ENCODE assay signal across 14 cellular contexts in the genomic region with DNA sequence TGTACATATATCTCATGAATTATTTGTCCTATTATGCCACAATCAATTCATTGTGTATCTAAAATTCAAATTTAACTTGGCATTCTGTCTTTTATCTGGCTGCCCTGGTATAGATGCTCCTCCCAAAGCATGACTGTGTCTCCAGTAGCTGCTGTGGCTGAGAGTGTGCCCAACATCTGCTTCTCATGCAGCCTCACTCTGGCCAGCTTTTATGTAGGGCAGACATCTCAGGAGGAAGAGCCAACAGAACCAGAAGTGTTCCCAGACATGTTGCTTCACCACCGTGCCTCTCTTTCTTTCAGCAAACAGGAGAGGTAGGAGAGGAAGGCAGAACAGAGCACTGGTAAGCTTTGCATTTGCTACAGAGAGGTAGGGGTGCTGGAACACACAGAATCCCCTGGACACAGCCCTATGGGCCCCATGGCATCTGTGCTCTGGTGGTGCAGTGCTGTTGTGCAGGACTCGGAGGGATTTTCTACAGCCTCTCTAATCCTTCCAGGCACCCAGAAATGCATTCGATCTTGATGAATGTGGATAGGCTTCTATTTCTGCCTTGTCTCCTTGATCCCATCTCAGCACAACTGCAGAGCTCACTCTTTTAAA.
A peak's percentile ranks its signal among the peaks of the same experiment; 100 is the strongest.
DNase-seq lines count a peak whose midpoint lies in the region; ATAC-seq and TF ChIP-seq lines count a peak whose summit lies in the region.
"Had no signal": no experiment of that assay in that cellular context is flagged by ENCODE, and none has a peak within 500 bp of the region (broad histone marks: within the 10 kb centered on the region; RNA-seq: fewer than 3 reads in every experiment).

No MANE protein-coding gene starts in this region.

- peak overlapping the region; percentile 23 for H3K4me2 ChIP-seq in PC-9

- BruUV-seq in PC-9 (replicated peaks; lab: Mats Ljungman, UMichigan) = TSS peak; percentile 82

- H3K27me3 ChIP-seq in PC-9 (ENCODE audit: insufficient read depth, low read depth) = no peaks in the 10 kb centered on the region

- DNase-seq in ELF-1 (ENCODE audit: low read depth, low spot score) (peak; percentile 6), PC-9 (no peak), fibroblast of the aortic adventitia (ENCODE audit: low read depth) (peak; percentile 73), renal cortical epithelial cell (ENCODE audit: low read depth) (peak; percentile 25), globus pallidus (ENCODE audit: low spot score) (no peak), DMS 273 (lab: John Stamatoyannopoulos, UW; ENCODE audit: unreplicated experiment) (no peak), NCI-H187 treated with DMSO at 0.1 percent for 48 hours (lab: John Stamatoyannopoulos, UW) (no peak)
- DNase-seq: activated T-cell treated with anti-CD3 and anti-CD28 coated beads for 4 hours; CD4-positive, alpha-beta memory T cell; hippocampal formation; NCI-H1105 treated with DMSO at 0.1 percent for 48 hours; NCI-H510A; substantia nigra had no signal

- no peak overlapping the region for H2AFZ ChIP-seq in PC-9

- peaks cover 9% of the 10 kb centered on the region; the same call in 1 of the 2 replicates for H3K4me1 ChIP-seq in PC-9 (replicated peaks; ENCODE audit: insufficient read depth)

- ATAC-seq in HG03571 (IDR thresholded peaks at IDR 0.05; ENCODE audit: unreplicated experiment) = no peak

- TF ChIP-seq CTCF in PC-9 (conservative IDR thresholded peaks at IDR 0.05) = no peak
- TF ChIP-seq CTCF in fibroblast of the aortic adventitia (IDR thresholded peaks at IDR 0.05; ENCODE audit: insufficient read depth, low read length) = no peak

- no peaks in the 10 kb centered on the region for H3K36me3 ChIP-seq in PC-9 (ENCODE audit: low read depth)

- no peak overlapping the region for H3K4me3 ChIP-seq in PC-9
- H3K4me3 ChIP-seq in fibroblast of the aortic adventitia (ENCODE audit: low read depth, low read length) = no peak overlapping the region

- no peaks in the 10 kb centered on the region for H3K79me2 ChIP-seq in PC-9 (ENCODE audit: low read depth)

- H4K20me1 ChIP-seq in PC-9 (ENCODE audit: insufficient read depth) = no peaks in the 10 kb centered on the region

- intact Hi-C loops in PC-9 (cut with micrococcal nuclease; ENCODE audit: unreplicated experiment) = no loop called here

- H3F3A ChIP-seq in PC-9 (ENCODE audit: insufficient read depth, low read depth) = 0 out of 2 replicates have a peak, but pooled peaks cover 4% of the 10 kb centered on the region

- POLR2A ChIA-PET in PC-9 (lab: Charles Lee; ENCODE audit: unreplicated experiment) = no interaction called here

- H3K9me3 ChIP-seq in PC-9 (ENCODE audit: insufficient read depth, low read depth) = no peaks in the 10 kb centered on the region

- CTCF ChIA-PET in PC-9 (lab: Charles Lee) = no interaction called here

- peak overlapping the region; percentile 69 for H3K27ac ChIP-seq in PC-9

- no peaks in the 10 kb centered on the region for H3K9me2 ChIP-seq in PC-9 (ENCODE audit: insufficient read depth)

Comparison
In these comparisons a context has a peak if more than half of its experiments do, and no peak if none do; other contexts are left out.
1. DNase-seq: peak in ELF-1 (single experiment), fibroblast of the aortic adventitia (single experiment) and renal cortical epithelial cell (single experiment); none in PC-9 (0 of 2), globus pallidus (single experiment), DMS 273 (single experiment) and NCI-H187 treated with DMSO at 0.1 percent for 48 hours (single experiment).